ENCODE assay signal across 21 cellular contexts in genomic region chr15:31032959-31033358, GRCh38. TPM values are rescaled to one million over a fixed set of nuclear protein-coding genes. Genes with fewer than 3 reads are reported as not detected.
DNase-seq lines count a peak whose midpoint lies in the region; ATAC-seq and TF ChIP-seq lines count a peak whose summit lies in the region.
"Had no signal": no experiment of that assay in that cellular context is flagged by ENCODE, and none has a peak within 500 bp of the region (broad histone marks: within the 10 kb centered on the region; RNA-seq: fewer than 3 reads in every experiment).

No MANE protein-coding gene starts in this region.

- H3K9ac ChIP-seq in fibroblast of lung (ENCODE audit: insufficient read depth, low read length): no peak overlapping the region
- H3K9ac ChIP-seq: BLaER1 had no signal

- POLR2A ChIA-PET in AG04450 (lab: Yijun Ruan, JAX): interaction anchor here (0.9 kb wide), 1 partner anchor 9 kb away, joined by 5 read pairs; no protein-coding TSS in a partner anchor

- no peak overlapping the region for H3K4me3 Mint-ChIP-seq in nephron
- H3K4me3 Mint-ChIP-seq: activated CD4-positive, alpha-beta T cell treated with anti-CD3 and anti-CD28 coated beads, Interleukin-2, amount 10 ng/mL, durations not matched to agents 24 days and 14 days; activated T-cell treated with anti-CD3 and anti-CD28 coated beads, Interleukin-2, amount 50 U/mL, for 4 hours; memory B cell; T-helper 2 cell treated with Interferon-gamma antibody and Interleukin-4, amounts not matched to agents 5 μg/mL and 100 μg/mL, for 36 hours had no signal

- no peaks in the 10 kb centered on the region; the same call in 1 of the 2 replicates for H3K9me3 ChIP-seq in AG04450 (ENCODE audit: control insufficient read depth, insufficient read depth, low read length)
- no peaks in the 10 kb centered on the region for H3K9me3 ChIP-seq in fibroblast of lung (ENCODE audit: control insufficient read depth, insufficient read depth, low read depth, low read length)
- H3K9me3 ChIP-seq: BLaER1, ovary, upper lobe of right lung had no signal

- CTCF ChIA-PET in AG04450 (lab: Charles Lee): interaction anchor here (1.4 kb wide), 1 partner anchor 96 kb away, joined by 3 read pairs; no protein-coding TSS in a partner anchor

- H3K4me3 ChIP-seq in AG04450 (ENCODE audit: low read depth, low read length): no peak overlapping the region
- no peak overlapping the region for H3K4me3 ChIP-seq in fibroblast of lung (replicated peaks in 1 of 4; ENCODE audit: control extremely low read depth in 1 of 4, insufficient read depth in 1 of 4, low read depth in 3 of 4, low read length in 4 of 4)
- H3K4me3 ChIP-seq: BLaER1, GM12878, K562, ovary, upper lobe of right lung had no signal

- peaks cover 4% of the 10 kb centered on the region for H3K4me1 ChIP-seq in fibroblast of lung (ENCODE audit: control insufficient read depth, extremely low read depth, insufficient read depth, low read length)
- H3K4me1 ChIP-seq: upper lobe of right lung had no signal

- H3K27ac ChIP-seq in AG04450 (ENCODE audit: low read depth, low read length): peak overlapping the region; percentile 40
- no peak overlapping the region for H3K27ac ChIP-seq in fibroblast of lung (ENCODE audit: insufficient read depth, low read length)
- H3K27ac ChIP-seq: BLaER1, ovary, upper lobe of right lung had no signal

- H3K27me3 ChIP-seq in AG04450 (ENCODE audit: control insufficient read depth, insufficient read depth, low read length): no peaks in the 10 kb centered on the region
- H3K27me3 ChIP-seq in fibroblast of lung (ENCODE audit: control insufficient read depth, insufficient read depth, low read length): no peaks in the 10 kb centered on the region
- H3K27me3 ChIP-seq: BLaER1, ovary, upper lobe of right lung had no signal

- no peaks in the 10 kb centered on the region for H3K27me3 Mint-ChIP-seq in nephron (ENCODE audit: low read depth)
- H3K27me3 Mint-ChIP-seq: memory B cell had no signal

- H2AFZ ChIP-seq in fibroblast of lung (ENCODE audit: low read length): peak overlapping the region; percentile 3

- TF ChIP-seq CTCF in AG04450 (IDR thresholded peaks at IDR 0.05; ENCODE audit: low read depth, low read length): no peak
- TF ChIP-seq CTCF in fibroblast of lung (conservative IDR thresholded peaks at IDR 0.05 in 1 of 2, IDR thresholded peaks at IDR 0.05 in 1 of 2; ENCODE audit: low read depth in 1 of 2, low read length in 2 of 2): no peak
- no peak for TF ChIP-seq CTCF in nephron (IDR thresholded peaks at IDR 0.05; ENCODE audit: unreplicated experiment in 3 of 3)

- no peaks in the 10 kb centered on the region for H3K79me2 ChIP-seq in fibroblast of lung (ENCODE audit: control insufficient read depth, insufficient read depth, low read length)

- H3K36me3 Mint-ChIP-seq in nephron (ENCODE audit: low read depth): no peaks in the 10 kb centered on the region
- H3K36me3 Mint-ChIP-seq: memory B cell had no signal

- DNase-seq in AG04450 (ENCODE audit: low read depth, low spot score): peak; percentile 21
- peak; percentile 33 for DNase-seq in RPMI7951 (ENCODE audit: low read depth)
- peak in 1 of 2 donors; percentile 71 for DNase-seq in fibroblast of lung (ENCODE audit: low read depth in 2 of 2)
- no peak for DNase-seq in T-helper 2 cell
- DNase-seq in activated gamma-delta T cell treated with Interleukin-2 at 50 U/mL for 16 hours: no peak
- DNase-seq: activated CD4-positive, alpha-beta T cell treated with anti-CD3 and anti-CD28 coated beads, Interleukin-2, amount 10 ng/mL, durations not matched to agents 24 days and 14 days; activated T-cell treated with anti-CD3 and anti-CD28 coated beads, Interleukin-2, amount 50 U/mL, for 4 hours; amygdala; DMS79 treated with DMSO at 0.1 percent for 48 hours; NCI-H1417 treated with DMSO at 0.1 percent for 48 hours; NCI-H524; ovary; upper lobe of right lung had no signal

- ATAC-seq in HG03139 (IDR thresholded peaks at IDR 0.05; ENCODE audit: unreplicated experiment): no peak
- no peak for ATAC-seq in GM19467 (IDR thresholded peaks at IDR 0.05; ENCODE audit: unreplicated experiment)
- ATAC-seq: activated T-cell treated with anti-CD3 and anti-CD28 coated beads, Interleukin-2, amount 50 U/mL, for 4 hours; GM12878; K562 had no signal

- H3K36me3 ChIP-seq in fibroblast of lung (ENCODE audit: control insufficient read depth, insufficient read depth, low read length): no peaks in the 10 kb centered on the region
- H3K36me3 ChIP-seq: BLaER1, ovary, upper lobe of right lung had no signal

- peak overlapping the region; percentile 86 to 95 (median 91) for H3K27ac Mint-ChIP-seq in nephron
- H3K27ac Mint-ChIP-seq: activated CD4-positive, alpha-beta T cell treated with anti-CD3 and anti-CD28 coated beads, Interleukin-2, amount 10 ng/mL, durations not matched to agents 24 days and 14 days; memory B cell; T-helper 2 cell treated with Interferon-gamma antibody and Interleukin-4, amounts not matched to agents 5 μg/mL and 100 μg/mL, for 36 hours had no signal

- no peaks in the 10 kb centered on the region for H4K20me1 ChIP-seq in fibroblast of lung (ENCODE audit: control insufficient read depth, extremely low read depth, insufficient read depth, low read length)
- H4K20me1 ChIP-seq: BLaER1 had no signal

- no peaks in the 10 kb centered on the region for H3K9me3 Mint-ChIP-seq in nephron
- H3K9me3 Mint-ChIP-seq: activated CD4-positive, alpha-beta T cell treated with anti-CD3 and anti-CD28 coated beads, Interleukin-2, amount 10 ng/mL, durations not matched to agents 24 days and 14 days; activated T-cell treated with anti-CD3 and anti-CD28 coated beads, Interleukin-2, amount 50 U/mL, for 4 hours; memory B cell; T-helper 2 cell treated with Interferon-gamma antibody and Interleukin-4, amounts not matched to agents 5 μg/mL and 100 μg/mL, for 36 hours had no signal

- H3K4me1 Mint-ChIP-seq in nephron: peaks cover 12% of the 10 kb centered on the region
- H3K4me1 Mint-ChIP-seq: activated CD4-positive, alpha-beta T cell treated with anti-CD3 and anti-CD28 coated beads, Interleukin-2, amount 10 ng/mL, durations not matched to agents 24 days and 14 days had no signal

- no peak overlapping the region for H3K4me2 ChIP-seq in fibroblast of lung (ENCODE audit: extremely low read depth, insufficient read depth, low read length)
- H3K4me2 ChIP-seq: BLaER1 had no signal

RNA-seq across cellular contexts. Expression of gene MTMR10, which starts 41.5 kb away (rescaled TPM):
- polyA plus RNA-seq in AG04450 (2011; rRNA removed) (12.9 and 17.7 TPM in 2 replicates), fibroblast of lung (24.0 and 44.6 TPM in 2 replicates)
- polyA minus RNA-seq in AG04450 (2011; rRNA and poly(A)+ RNA removed): 9.4 and 16.3 TPM in 2 replicates
- total RNA-seq in RPMI7951 (2014; rRNA removed; shearing (Covaris generic)): 8.4 and 13.2 TPM in 2 replicates
- total RNA-seq in fibroblast of lung: 13.6 and 17.3 TPM in 2 replicates
- 12.4 and 23.1 TPM in 2 replicates for polyA plus RNA-seq in fibroblast of lung (2012)
- polyA minus RNA-seq in fibroblast of lung (ENCODE audit: low replicate concordance): 6.3 and 16.5 TPM in 2 replicates

Comparison
In these comparisons a context has a peak if more than half of its experiments do, and no peak if none do; other contexts are left out.
1. DNase-seq: peak in AG04450 (single experiment) and RPMI7951 (single experiment); none in T-helper 2 cell (0 of 5) and activated gamma-delta T cell treated with Interleukin-2 at 50 U/mL for 16 hours (single experiment).